8 cellular contexts compared by ENCODE assay signal in the genomic region with DNA sequence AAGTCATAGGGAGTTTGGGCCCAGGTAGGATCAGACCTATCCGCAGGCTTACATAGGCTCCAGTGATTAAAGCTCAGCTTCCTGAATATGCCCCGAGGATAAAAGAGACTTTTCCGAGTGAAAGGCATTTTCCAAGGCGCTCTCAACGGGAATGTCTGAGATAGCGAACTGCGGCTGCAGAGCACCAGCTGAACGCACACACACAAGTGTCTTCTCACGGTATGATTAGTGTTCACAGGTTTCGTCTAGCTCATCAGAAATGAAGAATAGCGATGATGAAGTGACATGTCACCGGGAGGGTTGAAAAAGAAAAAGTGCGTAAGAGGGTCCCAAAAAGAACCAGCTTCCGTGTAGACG. TPM values are rescaled to one million over a fixed set of nuclear protein-coding genes. Genes with fewer than 3 reads are reported as not detected.
DNase-seq lines count a peak whose midpoint lies in the region; ATAC-seq and TF ChIP-seq lines count a peak whose summit lies in the region.

No MANE protein-coding gene starts in this region.

- CTCF ChIA-PET in activated B cell treated with CpG ODN at 0.5 μM for 24 hours (lab: Charles Lee) = interaction anchor here (0.7 to 4.9 kb wide), 17 partner anchors 8 to 278 kb away, joined by 3 to 121 read pairs (median 4); no protein-coding TSS in a partner anchor

- no peaks in the 10 kb centered on the region for H3K36me3 Mint-ChIP-seq in T-helper 2 cell treated with Interferon-gamma antibody and Interleukin-4, amounts not matched to agents 5 μg/mL and 100 μg/mL, for 36 hours (ENCODE audit: low read depth)
- H3K36me3 Mint-ChIP-seq in activated B cell treated with CpG ODN at 0.5 μM for 24 hours (ENCODE audit: low read depth) = no peaks in the 10 kb centered on the region

- POLR2A ChIA-PET in activated B cell treated with CpG ODN at 0.5 μM for 24 hours (lab: Charles Lee) = interaction anchor here (0.5 to 3.3 kb wide), 6 partner anchors 15 to 714 kb away, joined by 3 to 15 read pairs (median 5); no protein-coding TSS in a partner anchor

- H3K27ac ChIP-seq in right atrium auricular region (peak overlapping the region; percentile 76 to 81), skin epidermis (peak overlapping the region in 19 of 21 experiments; percentile 63 to 89 (median 84))

- H3K4me1 Mint-ChIP-seq in T-helper 2 cell treated with Interferon-gamma antibody and Interleukin-4, amounts not matched to agents 5 μg/mL and 100 μg/mL, for 36 hours (ENCODE audit: low read depth) = peaks cover 20% of the 10 kb centered on the region
- peaks cover 34% of the 10 kb centered on the region for H3K4me1 Mint-ChIP-seq in activated B cell treated with CpG ODN at 0.5 μM for 24 hours

- intact Hi-C loops in activated B cell treated with CpG ODN at 0.5 μM for 24 hours (cut with micrococcal nuclease) = loop anchor here (1.0 to 5.0 kb wide), 4 partner anchors 13 to 439 kb away; no protein-coding TSS in a partner anchor

- H3K27ac Mint-ChIP-seq in T-helper 2 cell treated with Interferon-gamma antibody and Interleukin-4, amounts not matched to agents 5 μg/mL and 100 μg/mL, for 36 hours = peak overlapping the region; percentile 69
- peak overlapping the region; percentile 65 for H3K27ac Mint-ChIP-seq in activated B cell treated with CpG ODN at 0.5 μM for 24 hours

- DNase-seq in T-helper 2 cell treated with Interferon-gamma antibody and Interleukin-4, amounts not matched to agents 5 μg/mL and 100 μg/mL, for 36 hours (ENCODE audit: low spot score) = no peak
- DNase-seq in T-helper 2 cell (no peak), activated B cell treated with CpG ODN at 0.5 μM for 24 hours (no peak), right atrium auricular region (ENCODE audit: low spot score) (no peak), SKM-1 (lab: John Stamatoyannopoulos, UW; ENCODE audit: unreplicated experiment) (no peak), NCI-H2107 (lab: John Stamatoyannopoulos, UW) (no peak)

- H3K9me3 Mint-ChIP-seq in T-helper 2 cell treated with Interferon-gamma antibody and Interleukin-4, amounts not matched to agents 5 μg/mL and 100 μg/mL, for 36 hours = no peaks in the 10 kb centered on the region
- H3K9me3 Mint-ChIP-seq in activated B cell treated with CpG ODN at 0.5 μM for 24 hours = no peaks in the 10 kb centered on the region

- peak overlapping the region; percentile 89 for H3K4me3 Mint-ChIP-seq in T-helper 2 cell treated with Interferon-gamma antibody and Interleukin-4, amounts not matched to agents 5 μg/mL and 100 μg/mL, for 36 hours
- H3K4me3 Mint-ChIP-seq in activated B cell treated with CpG ODN at 0.5 μM for 24 hours = peak overlapping the region; percentile 87

- peak overlapping the region; percentile 65 to 79 for H3K4me3 ChIP-seq in right atrium auricular region
- H3K4me3 ChIP-seq in skin epidermis = peak overlapping the region; percentile 48 to 75 (median 67)

- no peaks in the 10 kb centered on the region for H3K36me3 ChIP-seq in right atrium auricular region

- no peaks in the 10 kb centered on the region for H3K27me3 ChIP-seq in right atrium auricular region

- peak; percentile 25 for ATAC-seq in HG02981 (IDR thresholded peaks at IDR 0.05; ENCODE audit: unreplicated experiment)
- ATAC-seq in activated B cell treated with CpG ODN at 0.5 μM for 24 hours (ENCODE audit: low read depth) = peak; percentile 17

- no peaks in the 10 kb centered on the region for H3K9me3 ChIP-seq in right atrium auricular region

- H3K27me3 Mint-ChIP-seq in T-helper 2 cell treated with Interferon-gamma antibody and Interleukin-4, amounts not matched to agents 5 μg/mL and 100 μg/mL, for 36 hours (ENCODE audit: low read depth) = peaks cover 21% of the 10 kb centered on the region
- H3K27me3 Mint-ChIP-seq in activated B cell treated with CpG ODN at 0.5 μM for 24 hours = peaks cover 1% of the 10 kb centered on the region

- peaks cover 0 to 22% of the 10 kb centered on the region in 2 donors for H3K4me1 ChIP-seq in right atrium auricular region

- TF ChIP-seq CTCF in activated B cell treated with CpG ODN at 0.5 μM for 24 hours (IDR thresholded peaks at IDR 0.05) (no peak), right atrium auricular region (IDR thresholded peaks at IDR 0.05) (no peak)

RNA-seq across cellular contexts. Expression of a gene that starts 0.6 kb away (rescaled TPM):
- total RNA-seq in activated B cell treated with CpG ODN at 0.5 μM for 24 hours (3.4 and 3.6 TPM in 2 replicates), right atrium auricular region (10 to 100 TPM in 1 of 2 donors, 1 to 10 TPM in 1; 7.9 to 29.4 TPM)
